8 cellular contexts compared by ENCODE assay signal in the genomic region with DNA sequence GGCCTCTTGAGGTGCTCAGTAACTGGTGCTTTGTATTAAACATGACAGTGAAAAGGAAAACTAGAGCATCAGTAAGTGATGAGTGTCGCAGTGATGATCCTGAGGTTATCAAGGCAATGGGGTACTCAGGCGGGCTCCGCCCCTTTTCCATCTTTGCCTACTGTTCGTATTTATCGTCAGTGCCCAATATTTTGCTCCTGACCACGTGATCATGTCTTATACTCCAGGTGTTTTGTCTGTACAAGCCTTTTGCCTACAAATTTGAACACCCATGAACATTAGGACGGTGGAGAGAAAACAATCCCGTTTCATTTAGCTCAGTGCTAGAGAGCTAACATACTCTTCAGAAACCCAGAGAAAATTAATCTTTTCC. TPM values are rescaled to one million over a fixed set of nuclear protein-coding genes. Genes with fewer than 3 reads are reported as not detected.
A peak's percentile ranks its signal among the peaks of the same experiment; 100 is the strongest.
DNase-seq lines count a peak whose midpoint lies in the region; ATAC-seq and TF ChIP-seq lines count a peak whose summit lies in the region.
"Not testable (repeated sequence)": the region's sequence is repeated elsewhere in the genome, so short reads cannot be mapped to it uniquely, and the experiment has no call there.

No MANE protein-coding gene starts in this region.

- peak; percentile 31 to 32 for ATAC-seq in right cardiac atrium

- H3K9me3 ChIP-seq in right cardiac atrium (ENCODE audit: control insufficient read depth, low read length); suprapubic skin: not testable (repeated sequence)

- H3K27ac ChIP-seq in HL-60 (replicated peaks) (peak overlapping the region; percentile 59; the same call in 1 of the 2 replicates), suprapubic skin (peak overlapping the region; percentile 78)
- not testable (repeated sequence) for H3K27ac ChIP-seq in right cardiac atrium (ENCODE audit: low read length)

- H3K4me1 Mint-ChIP-seq in chondrocyte (ENCODE audit: low read depth): not testable (repeated sequence)
- peaks cover 11% of the 10 kb centered on the region for H3K4me1 Mint-ChIP-seq in nephron

- not testable (repeated sequence) for TF ChIP-seq POLR2A in suprapubic skin (IDR thresholded peaks at IDR 0.05)

- DNase-seq in DMS 273 (lab: John Stamatoyannopoulos, UW; ENCODE audit: unreplicated experiment): peak; percentile 39
- peak in 1 of 2 experiments; percentile 6 for DNase-seq in HL-60 (ENCODE audit: low read depth in 1 of 2, low spot score in 1 of 2)
- peak; percentile 47 for DNase-seq in NCI-H345 (lab: John Stamatoyannopoulos, UW)
- DNase-seq in chondrocyte (ENCODE audit: low spot score); right cardiac atrium; suprapubic skin (ENCODE audit: low spot score in 2 of 2): not testable (repeated sequence)

- H3K27me3 ChIP-seq in HL-60 (ENCODE audit: insufficient read depth, poor library complexity, severe bottlenecking); right cardiac atrium (ENCODE audit: control insufficient read depth, insufficient read depth); suprapubic skin: not testable (repeated sequence)

- H3K27ac Mint-ChIP-seq in chondrocyte (ENCODE audit: unreplicated experiment): peak overlapping the region; percentile 92
- peak overlapping the region; percentile 54 to 95 (median 92) for H3K27ac Mint-ChIP-seq in nephron

- H3K4me1 ChIP-seq in right cardiac atrium (ENCODE audit: control insufficient read depth, insufficient read depth, low read length); suprapubic skin: not testable (repeated sequence)

- H3K27me3 Mint-ChIP-seq in chondrocyte (ENCODE audit: low read depth); nephron (ENCODE audit: low read depth): not testable (repeated sequence)

- H3K36me3 Mint-ChIP-seq in chondrocyte (ENCODE audit: low read depth); nephron (ENCODE audit: low read depth): not testable (repeated sequence)

- H3K9me3 Mint-ChIP-seq in chondrocyte (ENCODE audit: low read depth); nephron: not testable (repeated sequence)

- H3K4me3 Mint-ChIP-seq in chondrocyte (ENCODE audit: unreplicated experiment): peak overlapping the region; percentile 86
- peak overlapping the region; percentile 91 to 95 (median 94) for H3K4me3 Mint-ChIP-seq in nephron

- intact Hi-C loops in right cardiac atrium (cut with DNase I): loop anchor here in 1 of 4 donors (10.0 kb wide), 1 partner anchor 176 kb away; no protein-coding TSS in a partner anchor

- not testable (repeated sequence) for H3K36me3 ChIP-seq in suprapubic skin

- WGBS in right cardiac atrium: 0% methylated on average over 7 of the region's 8 CpGs
- 0% methylated on average over 6 of the region's 8 CpGs for WGBS in suprapubic skin

- not testable (repeated sequence) for TF ChIP-seq CTCF in HL-60 (IDR thresholded peaks at IDR 0.05; ENCODE audit: insufficient read depth, low read length); WI38 (IDR thresholded peaks at IDR 0.05; ENCODE audit: low read depth, low read length); chondrocyte (IDR thresholded peaks at IDR 0.05); nephron (IDR thresholded peaks at IDR 0.05; ENCODE audit: unreplicated experiment in 3 of 3); suprapubic skin (IDR thresholded peaks at IDR 0.05)

- H3K4me3 ChIP-seq in HL-60 (replicated peaks; ENCODE audit: insufficient read depth, low read length) (peak overlapping the region; percentile 60), WI38 (ENCODE audit: low read depth, low read length) (peak overlapping the region; percentile 59), right cardiac atrium (ENCODE audit: low read length) (peak overlapping the region; percentile 51), suprapubic skin (peak overlapping the region; percentile 49)

- TF ChIP-seq EP300 in suprapubic skin (IDR thresholded peaks at IDR 0.05): not testable (repeated sequence)

RNA-seq across cellular contexts. Expression of a gene that starts 0.5 kb away (rescaled TPM):
- 4.9 to 7.8 TPM (median 5.9 TPM) in 3 replicates for total RNA-seq in chondrocyte
- 1 to 10 TPM; 5.2 to 7.3 (median 6.2) TPM for total RNA-seq in right cardiac atrium
- 5.3 TPM for polyA plus RNA-seq in right cardiac atrium
- total RNA-seq in suprapubic skin: 10 to 100 TPM; 18.4 to 43.0 (median 20.3) TPM
